Comparison of ENCODE assay signal across 19 cellular contexts in genomic region chr7:110001254-110001938, GRCh38.
DNase-seq lines count a peak whose midpoint lies in the region; ATAC-seq, FAIRE-seq and TF ChIP-seq lines count a peak whose summit lies in the region.
"Had no signal": no experiment of that assay in that cellular context is flagged by ENCODE, and none has a peak within 500 bp of the region (broad histone marks: within the 10 kb centered on the region; RNA-seq: fewer than 3 reads in every experiment).

No MANE protein-coding gene starts in this region.

- POLR2A ChIA-PET in K562 (lab: Yijun Ruan, JAX) = no interaction called here

- in situ Hi-C loops in K562 (cut with MboI) = no loop called here

- TF ChIP-seq EP300 in K562 (IDR thresholded peaks at IDR 0.05; ENCODE audit: low read length) (no peak), sigmoid colon (IDR thresholded peaks at IDR 0.05) (no peak)

- WGBS in K562 (ENCODE audit: insufficient coverage, low coverage, missing lambda C conversion rate) = 0% methylated on average over 1 of the region's 1 CpG
- 69 to 72% methylated on average over 1 of the region's 1 CpG for WGBS in sigmoid colon, 2 donors
- 53% methylated on average over 1 of the region's 1 CpG for WGBS in prostate gland

- no peaks in the 10 kb centered on the region for H4K20me1 ChIP-seq in K562 (replicated peaks; ENCODE audit: control insufficient read depth, insufficient read depth, low read length)
- H4K20me1 ChIP-seq: BLaER1 treated with 17β-estradiol and CSF1 and Interleukin-3, amounts not matched to agents 10 nM and 100 nM had no signal

- TF ChIP-seq RAD21 in K562 (CRISPR knock-in tag; conservative IDR thresholded peaks at IDR 0.05 in 1 of 2, IDR thresholded peaks at IDR 0.05 in 1 of 2) = no peak

- CTCF ChIA-PET in K562 (lab: Yijun Ruan, JAX; ENCODE audit: low intra/inter-chr PET ratio) = no interaction called here

- H3K27me3 ChIP-seq in K562 (ENCODE audit: control insufficient read depth in 2 of 2, insufficient read depth in 2 of 2, low read length in 2 of 2) (no peaks in the 10 kb centered on the region), sigmoid colon (no peaks in the 10 kb centered on the region), prostate gland (replicated peaks; ENCODE audit: insufficient read depth) (no peaks in the 10 kb centered on the region)
- H3K27me3 ChIP-seq: BLaER1 treated with 17β-estradiol and CSF1 and Interleukin-3, amounts not matched to agents 10 nM and 100 nM had no signal

- H3K79me2 ChIP-seq in K562 (ENCODE audit: control insufficient read depth, insufficient read depth, low read length) = no peaks in the 10 kb centered on the region

- TF ChIP-seq CTCF in K562 (IDR thresholded peaks at IDR 0.05 in 2 of 3, conservative IDR thresholded peaks at IDR 0.05 in 1 of 3; ENCODE audit: insufficient read depth in 2 of 3, low read depth in 1 of 3, low read length in 3 of 3) = no peak
- TF ChIP-seq CTCF in sigmoid colon (IDR thresholded peaks at IDR 0.05) = no peak
- no peak for TF ChIP-seq CTCF in prostate gland (IDR thresholded peaks at IDR 0.05)

- H3K27ac ChIP-seq in K562 (ENCODE audit: extremely low read depth, low read depth, low read length) (no peak overlapping the region), sigmoid colon (no peak overlapping the region), prostate gland (no peak overlapping the region)
- H3K27ac ChIP-seq: BLaER1 treated with 17β-estradiol and CSF1 and Interleukin-3, amounts not matched to agents 10 nM and 100 nM had no signal

- TF ChIP-seq POLR2A in K562 (conservative IDR thresholded peaks at IDR 0.05) = no peak
- no peak for TF ChIP-seq POLR2A in sigmoid colon (IDR thresholded peaks at IDR 0.05)
- TF ChIP-seq POLR2A in prostate gland (IDR thresholded peaks at IDR 0.05) = no peak

- intact Hi-C loops in K562 (cut with micrococcal nuclease) = no loop called here
- intact Hi-C loops in sigmoid colon (cut with DNase I) = no loop called here
- intact Hi-C loops in prostate gland (cut with DNase I) = no loop called here

- FAIRE-seq in K562 (lab: Jason Lieb, UNC) = no peak
- FAIRE-seq: GM12892, GM19239 had no signal

- H3K36me3 ChIP-seq in K562 (ENCODE audit: control insufficient read depth, insufficient read depth, low read length) (no peaks in the 10 kb centered on the region), sigmoid colon (no peaks in the 10 kb centered on the region), prostate gland (no peaks in the 10 kb centered on the region)
- H3K36me3 ChIP-seq: BLaER1 treated with 17β-estradiol and CSF1 and Interleukin-3, amounts not matched to agents 10 nM and 100 nM; HAP-1 had no signal

- H3K9me3 ChIP-seq in K562 (replicated peaks; ENCODE audit: control insufficient read depth, insufficient read depth, low read depth, low read length) (peaks cover 2% of the 10 kb centered on the region; the same call in 1 of the 2 replicates), sigmoid colon (no peaks in the 10 kb centered on the region), prostate gland (no peaks in the 10 kb centered on the region)
- H3K9me3 ChIP-seq: BLaER1 treated with 17β-estradiol and CSF1 and Interleukin-3, amounts not matched to agents 10 nM and 100 nM; HAP-1 had no signal

- DNase-seq in DMS 273 treated with DMSO at 0.1 percent for 48 hours (lab: John Stamatoyannopoulos, UW) (peak; percentile 86), NCI-H146 (lab: John Stamatoyannopoulos, UW) (peak; percentile 43), NCI-H2171 treated with DMSO at 0.1 percent for 48 hours (lab: John Stamatoyannopoulos, UW) (peak; percentile 95), K562 (ENCODE audit: extremely low read depth in 1 of 4, low spot score in 3 of 4) (no peak), sigmoid colon (no peak), prostate gland (ENCODE audit: low spot score) (no peak)
- no peak for DNase-seq in activated naive CD4-positive, alpha-beta T cell treated with anti-CD3 and anti-CD28 coated beads, Interleukin-2, amount 50 U/mL, for 16 hours
- DNase-seq: DMS53; Kasumi-1; NCI-H2029; NCI-H510A; NK-92 treated with Interleukin-12 subunit alpha and Interleukin-12 subunit beta, amount 100 ng/mL, for 24 hours; OCI-M1; RPMI8226; T-helper 9 cell had no signal

- no peak overlapping the region for H3K4me2 ChIP-seq in K562 (ENCODE audit: insufficient read depth, low read length)
- H3K4me2 ChIP-seq: BLaER1 treated with 17β-estradiol and CSF1 and Interleukin-3, amounts not matched to agents 10 nM and 100 nM had no signal

- H3K9me1 ChIP-seq in K562 (ENCODE audit: control insufficient read depth, insufficient read depth, low read length) = no peaks in the 10 kb centered on the region

- no TSS peak for BruUV-seq in K562 (replicated peaks; lab: Mats Ljungman, UMichigan)

- H3K9ac ChIP-seq in K562 (ENCODE audit: insufficient read depth in 1 of 2, low read depth in 2 of 2, low read length in 2 of 2) = no peak overlapping the region
- H3K9ac ChIP-seq: BLaER1 treated with 17β-estradiol and CSF1 and Interleukin-3, amounts not matched to agents 10 nM and 100 nM had no signal

- H3K4me3 ChIP-seq in K562 (no peak overlapping the region), sigmoid colon (no peak overlapping the region), prostate gland (no peak overlapping the region)
- H3K4me3 ChIP-seq: BLaER1 treated with 17β-estradiol and CSF1 and Interleukin-3, amounts not matched to agents 10 nM and 100 nM; HAP-1 had no signal

- ATAC-seq in K562 = no peak

- H2AFZ ChIP-seq in K562 (ENCODE audit: low read depth, low read length) = no peak overlapping the region

- no peaks in the 10 kb centered on the region for H3K4me1 ChIP-seq in K562 (replicated peaks in 1 of 2; ENCODE audit: control insufficient read depth in 2 of 2, insufficient read depth in 2 of 2, low read length in 2 of 2)
- H3K4me1 ChIP-seq in sigmoid colon = no peaks in the 10 kb centered on the region
- H3K4me1 ChIP-seq in prostate gland (replicated peaks) = no peaks in the 10 kb centered on the region
- H3K4me1 ChIP-seq: BLaER1 treated with 17β-estradiol and CSF1 and Interleukin-3, amounts not matched to agents 10 nM and 100 nM; HAP-1 had no signal

TF ChIP-seq in K562, 482 proteins besides CTCF, POLR2A, EP300 and RAD21:
- no peak for TF ChIP-seq HBP1 (CRISPR knock-in tag; IDR thresholded peaks at IDR 0.05)
- peak; percentile 37 for TF ChIP-seq MAFG (tag; conservative IDR thresholded peaks at IDR 0.05)
- 0 out of 2 replicates have a peak, but pooled peaks have one; percentile 30 for TF ChIP-seq MAFK (IDR thresholded peaks at IDR 0.05; ENCODE audit: low read length)
- TF ChIP-seq RFX5 (IDR thresholded peaks at IDR 0.05; ENCODE audit: low read depth, low read length) = no peak
- TF ChIP-seq ZNF316 (IDR thresholded peaks at IDR 0.05) = peak; percentile 64
- TF ChIP-seq HINFP (tag; conservative IDR thresholded peaks at IDR 0.05; ENCODE audit: low read depth) = no peak
- no peak for TF ChIP-seq ZBTB9 (CRISPR knock-in tag; IDR thresholded peaks at IDR 0.05)
- no peak for TF ChIP-seq HDAC3 (IDR thresholded peaks at IDR 0.05; ENCODE audit: borderline replicate concordance, partially characterized antibody)
- no peak for TF ChIP-seq SMC3 (conservative IDR thresholded peaks at IDR 0.05; ENCODE audit: insufficient read depth, low read depth, low read length)
- 0 out of 2 replicates have a peak, but pooled peaks have one; percentile 26 for TF ChIP-seq C11orf30 (IDR thresholded peaks at IDR 0.05; ENCODE audit: low read depth)
- peak; percentile 28; the same call in 1 of the 2 replicates for TF ChIP-seq MAFF (IDR thresholded peaks at IDR 0.05; ENCODE audit: low read length)

Comparison
In these comparisons a context has a peak if more than half of its experiments do, and no peak if none do; other contexts are left out.
1. DNase-seq: peak in DMS 273 treated with DMSO at 0.1 percent for 48 hours (single experiment), NCI-H146 (single experiment) and NCI-H2171 treated with DMSO at 0.1 percent for 48 hours (single experiment); none in K562 (0 of 4), activated naive CD4-positive, alpha-beta T cell treated with anti-CD3 and anti-CD28 coated beads, Interleukin-2, amount 50 U/mL, for 16 hours (single experiment), sigmoid colon (single experiment) and prostate gland (single experiment).